ENCODE assay signal across 15 cellular contexts in genomic region chr2:33810046-33810835, GRCh38.
DNase-seq lines count a peak whose midpoint lies in the region; ATAC-seq and TF ChIP-seq lines count a peak whose summit lies in the region.
"Had no signal": no experiment of that assay in that cellular context is flagged by ENCODE, and none has a peak within 500 bp of the region (broad histone marks: within the 10 kb centered on the region; RNA-seq: fewer than 3 reads in every experiment).

No MANE protein-coding gene starts in this region.

- no peak for ATAC-seq in HG03520 (IDR thresholded peaks at IDR 0.05; ENCODE audit: unreplicated experiment)
- no peak for ATAC-seq in HG03432 (IDR thresholded peaks at IDR 0.05; ENCODE audit: unreplicated experiment)
- ATAC-seq: natural killer cell treated with Interleukin-12 subunit alpha and Interleukin-12 subunit beta and Interleukin-15 and Interleukin-18, amount 100 ng/mL, for 72 hours had no signal

- H3K36me3 Mint-ChIP-seq in osteocyte (ENCODE audit: unreplicated experiment), result no peaks in the 10 kb centered on the region
- H3K36me3 Mint-ChIP-seq: brain; natural killer cell treated with Interleukin-12 subunit alpha and Interleukin-12 subunit beta and Interleukin-15 and Interleukin-18, amount 100 ng/mL, for 72 hours had no signal

- no peaks in the 10 kb centered on the region for H3K9me3 Mint-ChIP-seq in osteocyte (ENCODE audit: unreplicated experiment)
- H3K9me3 Mint-ChIP-seq: brain; natural killer cell treated with Interleukin-12 subunit alpha and Interleukin-12 subunit beta and Interleukin-15 and Interleukin-18, amount 100 ng/mL, for 72 hours had no signal

- peak; percentile 81 for DNase-seq in ELF-1 (ENCODE audit: low read depth, low spot score)
- DNase-seq in RPMI7951 (ENCODE audit: low read depth), result peak; percentile 100
- peak; percentile 56 for DNase-seq in epidermal melanocyte (ENCODE audit: insufficient read length, low spot score)
- no peak for DNase-seq in osteocyte (ENCODE audit: extremely low spot score, unreplicated experiment)
- no peak for DNase-seq in inferior parietal cortex (ENCODE audit: extremely low spot score)
- DNase-seq in NCI-H524 treated with DMSO at 0.1 percent for 48 hours (lab: John Stamatoyannopoulos, UW), result no peak
- DNase-seq: DMS153, NCI-H2107, NCI-H82, retina, substantia nigra had no signal

- TF ChIP-seq CTCF in osteocyte (IDR thresholded peaks at IDR 0.05), result no peak

- H3K4me1 Mint-ChIP-seq in osteocyte (ENCODE audit: unreplicated experiment), result peaks cover 10% of the 10 kb centered on the region

- H3K27ac Mint-ChIP-seq in osteocyte (ENCODE audit: unreplicated experiment), result peak overlapping the region; percentile 40
- H3K27ac Mint-ChIP-seq: brain; natural killer cell treated with Interleukin-12 subunit alpha and Interleukin-12 subunit beta and Interleukin-15 and Interleukin-18, amount 100 ng/mL, for 72 hours had no signal

- H3K27me3 Mint-ChIP-seq in osteocyte (ENCODE audit: unreplicated experiment), result peaks cover 20% of the 10 kb centered on the region
- H3K27me3 Mint-ChIP-seq: natural killer cell treated with Interleukin-12 subunit alpha and Interleukin-12 subunit beta and Interleukin-15 and Interleukin-18, amount 100 ng/mL, for 72 hours had no signal

- H3K4me3 Mint-ChIP-seq in osteocyte (ENCODE audit: unreplicated experiment), result no peak overlapping the region
- H3K4me3 Mint-ChIP-seq: brain; natural killer cell treated with Interleukin-12 subunit alpha and Interleukin-12 subunit beta and Interleukin-15 and Interleukin-18, amount 100 ng/mL, for 72 hours had no signal

Comparison
In these comparisons a context has a peak if more than half of its experiments do, and no peak if none do; other contexts are left out.
1. DNase-seq: peak in ELF-1 (single experiment), RPMI7951 (single experiment) and epidermal melanocyte (single experiment); none in osteocyte (single experiment), inferior parietal cortex (single experiment) and NCI-H524 treated with DMSO at 0.1 percent for 48 hours (single experiment).